Comparison of ENCODE assay signal across 8 cellular contexts in genomic region chr4:183876268-183876934, GRCh38. TPM values are rescaled to one million over a fixed set of nuclear protein-coding genes. Genes with fewer than 3 reads are reported as not detected.
DNase-seq lines count a peak whose midpoint lies in the region; ATAC-seq lines count a peak whose summit lies in the region.

No MANE protein-coding gene starts in this region.

- peak overlapping the region; percentile 9 for H3K27ac ChIP-seq in substantia nigra (ENCODE audit: low read depth, low read length, poor library complexity, severe bottlenecking)

- ATAC-seq in GM18517 (IDR thresholded peaks at IDR 0.05; ENCODE audit: unreplicated experiment) (no peak), HG03469 (IDR thresholded peaks at IDR 0.05; ENCODE audit: unreplicated experiment) (no peak)

- DNase-seq in M059J (ENCODE audit: low read depth): peak; percentile 75
- peak in 39 of 56 donors; percentile 5 to 87 (median 27) for DNase-seq in amygdala (lab: John Stamatoyannopoulos, UW)
- DNase-seq in iPS-NIHi11 (ENCODE audit: low spot score): peak; percentile 67
- peak in 35 of 49 donors; percentile 4 to 81 (median 25) for DNase-seq in substantia nigra (lab: John Stamatoyannopoulos, UW)
- DNase-seq in central memory CD4-positive, alpha-beta T cell: no peak
- DNase-seq in activated CD4-positive, CD25-positive, alpha-beta regulatory T cell treated with anti-CD3 and anti-CD28 coated beads, Interleukin-2, amount 50 U/mL, for 72 hours: no peak

RNA-seq across cellular contexts. Expression of gene STOX2, which starts 28.7 kb away (rescaled TPM):
- total RNA-seq in M059J (2014; rRNA removed; shearing (Covaris generic)): under 0.01 and 0.20 TPM in 2 replicates

Comparison
In these comparisons a context has a peak if more than half of its experiments do, and no peak if none do; other contexts are left out.
1. DNase-seq: peak in M059J (single experiment), amygdala (39 of 56), iPS-NIHi11 (single experiment) and substantia nigra (35 of 49); none in central memory CD4-positive, alpha-beta T cell (single experiment) and activated CD4-positive, CD25-positive, alpha-beta regulatory T cell treated with anti-CD3 and anti-CD28 coated beads, Interleukin-2, amount 50 U/mL, for 72 hours (single experiment).